10 cellular contexts compared by ENCODE assay signal in the genomic region with DNA sequence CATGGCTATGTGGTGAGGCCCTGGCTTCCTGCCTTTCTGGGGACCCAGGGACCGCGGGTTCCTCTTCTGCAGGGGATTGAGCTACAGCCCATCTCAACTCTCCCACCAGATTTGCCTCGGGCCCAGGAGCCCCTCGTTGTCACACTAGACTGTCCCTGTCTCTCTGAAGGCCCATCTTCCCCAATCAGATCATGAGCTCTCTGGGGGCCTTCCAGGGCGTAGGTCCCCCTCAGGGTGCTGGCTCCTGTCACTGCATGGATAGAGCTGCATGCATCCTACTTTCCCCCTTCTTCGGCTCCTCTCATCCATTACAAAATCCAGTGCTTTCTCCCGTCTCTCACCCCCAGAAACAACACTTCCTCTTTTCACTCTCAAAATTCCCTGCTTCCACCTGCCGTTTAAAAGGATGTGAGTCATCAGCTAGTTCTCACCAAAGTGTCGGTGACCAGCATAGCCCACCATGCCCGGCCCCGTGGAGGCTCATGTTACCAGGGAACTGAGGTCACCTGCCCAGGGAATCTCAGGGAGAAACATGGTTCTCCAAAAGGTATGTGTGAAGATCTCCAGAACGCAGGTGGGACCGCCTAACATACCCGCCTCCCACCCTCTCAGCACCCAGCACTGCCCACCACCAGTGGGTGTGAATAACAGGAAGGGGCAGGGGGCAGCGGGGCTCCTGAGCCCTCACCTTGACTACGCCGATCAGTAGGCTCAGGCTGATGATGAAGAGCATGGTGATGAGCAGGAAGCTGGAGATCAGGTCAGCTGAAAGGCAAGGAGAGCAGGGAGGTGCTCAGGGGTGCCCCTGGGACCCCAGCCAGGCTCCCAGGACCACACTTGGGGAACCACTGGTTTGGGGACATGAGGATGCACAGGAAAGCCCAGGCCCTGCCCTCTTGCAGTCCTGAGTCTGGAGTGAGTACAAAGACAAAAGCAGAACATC. TPM values are rescaled to one million over a fixed set of nuclear protein-coding genes. Genes with fewer than 3 reads are reported as not detected.
A peak's percentile ranks its signal among the peaks of the same experiment; 100 is the strongest.
DNase-seq lines count a peak whose midpoint lies in the region; ATAC-seq lines count a peak whose summit lies in the region.
"Had no signal": no experiment of that assay in that cellular context is flagged by ENCODE, and none has a peak within 500 bp of the region (broad histone marks: within the 10 kb centered on the region; RNA-seq: fewer than 3 reads in every experiment).

No MANE protein-coding gene starts in this region.

- CTCF ChIA-PET in naive thymus-derived CD4-positive, alpha-beta T cell (lab: Charles Lee): interaction anchor here (0.7 to 6.4 kb wide), 5 partner anchors 14 to 60 kb away, joined by 3 to 52 read pairs (median 7); no protein-coding TSS in a partner anchor

- H3K9me3 Mint-ChIP-seq in activated naive CD4-positive, alpha-beta T cell treated with anti-CD3 and anti-CD28 coated beads, Interleukin-2, amount 50 U/mL, for 72 hours: no peaks in the 10 kb centered on the region
- H3K9me3 Mint-ChIP-seq in naive thymus-derived CD4-positive, alpha-beta T cell: peaks cover 0 to 3% (median 0%) of the 10 kb centered on the region in 11 donors

- H3K27me3 ChIP-seq in naive thymus-derived CD4-positive, alpha-beta T cell (ENCODE audit: control insufficient read depth in 2 of 2, insufficient read depth in 2 of 2, low read length in 2 of 2): no peaks in the 10 kb centered on the region

- peaks cover 24 to 54% of the 10 kb centered on the region in 2 donors for H3K36me3 Mint-ChIP-seq in activated naive CD4-positive, alpha-beta T cell treated with anti-CD3 and anti-CD28 coated beads, Interleukin-2, amount 50 U/mL, for 72 hours
- peaks cover 24 to 63% (median 47%) of the 10 kb centered on the region in 5 donors for H3K36me3 Mint-ChIP-seq in naive thymus-derived CD4-positive, alpha-beta T cell

- peaks cover 62 to 67% of the 10 kb centered on the region in 2 donors for H3K4me1 ChIP-seq in naive thymus-derived CD4-positive, alpha-beta T cell (ENCODE audit: control insufficient read depth in 2 of 2, insufficient read depth in 2 of 2, low read length in 2 of 2)

- no peak for ATAC-seq in activated naive CD4-positive, alpha-beta T cell treated with anti-CD3 and anti-CD28 coated beads, Interleukin-2, amount 50 U/mL, for 72 hours
- no peak for ATAC-seq in naive thymus-derived CD4-positive, alpha-beta T cell
- no peak for ATAC-seq in HG03439 (IDR thresholded peaks at IDR 0.05; ENCODE audit: unreplicated experiment)
- no peak for ATAC-seq in HG03442 (IDR thresholded peaks at IDR 0.05; ENCODE audit: unreplicated experiment)
- ATAC-seq: right cardiac atrium had no signal

- H3K27me3 Mint-ChIP-seq in naive thymus-derived CD4-positive, alpha-beta T cell: no peaks in the 10 kb centered on the region

- peaks cover 60 to 91% (median 80%) of the 10 kb centered on the region in 7 donors for H3K4me1 Mint-ChIP-seq in naive thymus-derived CD4-positive, alpha-beta T cell

- H3K4me3 Mint-ChIP-seq in naive thymus-derived CD4-positive, alpha-beta T cell: peak overlapping the region; percentile 48 to 96 (median 70)

- peak overlapping the region; percentile 98 for H3K27ac ChIP-seq in naive thymus-derived CD4-positive, alpha-beta T cell (ENCODE audit: low read depth, low read length)

- H3K36me3 ChIP-seq in naive thymus-derived CD4-positive, alpha-beta T cell (ENCODE audit: control insufficient read depth in 2 of 3, insufficient read depth in 3 of 3, low read length in 3 of 3): peaks cover 48 to 67% (median 53%) of the 10 kb centered on the region in 3 experiments

- no peak overlapping the region for H3K4me3 ChIP-seq in naive thymus-derived CD4-positive, alpha-beta T cell (ENCODE audit: low read length)

- H3K9me3 ChIP-seq in naive thymus-derived CD4-positive, alpha-beta T cell (ENCODE audit: control insufficient read depth in 2 of 3, low read length in 3 of 3): no peaks in the 10 kb centered on the region

- intact Hi-C loops in naive thymus-derived CD4-positive, alpha-beta T cell (cut with micrococcal nuclease): loop anchor here in 1 of 2 donors (10.0 kb wide), 2 partner anchors 324 to 1194 kb away; a partner anchor contains a TSS

- H3K27ac Mint-ChIP-seq in activated naive CD4-positive, alpha-beta T cell treated with anti-CD3 and anti-CD28 coated beads, Interleukin-2, amount 50 U/mL, for 72 hours: peak overlapping the region; percentile 86 to 98
- H3K27ac Mint-ChIP-seq in naive thymus-derived CD4-positive, alpha-beta T cell: peak overlapping the region; percentile 87 to 99 (median 97)

- POLR2A ChIA-PET in naive thymus-derived CD4-positive, alpha-beta T cell (lab: Charles Lee): interaction anchor here (0.7 to 42.4 kb wide), 3 partner anchors 3 to 624 kb away, joined by 3 to 1281 read pairs (median 1281); a partner anchor contains a TSS

- peak; percentile 23 to 25 for DNase-seq in NOMO-1 (lab: John Stamatoyannopoulos, UW; ENCODE audit: unreplicated experiment in 2 of 2)
- no peak for DNase-seq in NOMO-1 treated with dmso at 0.1 percent for 144 hours (lab: John Stamatoyannopoulos, UW; ENCODE audit: unreplicated experiment)
- DNase-seq in Kasumi-1 (lab: John Stamatoyannopoulos, UW): peak; percentile 88 to 89
- DNase-seq in activated naive CD4-positive, alpha-beta T cell treated with anti-CD3 and anti-CD28 coated beads, Interleukin-2, amount 50 U/mL, for 72 hours (ENCODE audit: low spot score in 2 of 2): no peak
- no peak for DNase-seq in naive thymus-derived CD4-positive, alpha-beta T cell
- DNase-seq in NCI-H2081 treated with DMSO at 0.1 percent for 48 hours (lab: John Stamatoyannopoulos, UW): no peak
- DNase-seq: activated CD8-positive, alpha-beta memory T cell treated with anti-CD3 and anti-CD28 coated beads, Interleukin-2, amount 50 U/mL, for 48 hours had no signal

RNA-seq across cellular contexts. Expression of a gene that starts 16.4 kb away (rescaled TPM):
- 100 to 1,000 TPM; 248 to 298 TPM for total RNA-seq in activated naive CD4-positive, alpha-beta T cell treated with anti-CD3 and anti-CD28 coated beads, Interleukin-2, amount 50 U/mL, for 72 hours
- total RNA-seq in naive thymus-derived CD4-positive, alpha-beta T cell: 100 to 1,000 TPM; 464 to 783 (median 647) TPM
- polyA plus RNA-seq in naive thymus-derived CD4-positive, alpha-beta T cell: 100 to 1,000 TPM; 551 to 556 TPM

RNA-seq across cellular contexts. Expression of a gene that starts 17.8 kb away (rescaled TPM):
- under 1 TPM; 0.31 to 0.66 TPM for total RNA-seq in activated naive CD4-positive, alpha-beta T cell treated with anti-CD3 and anti-CD28 coated beads, Interleukin-2, amount 50 U/mL, for 72 hours
- 1 to 10 TPM in 2 of 5 experiments, under 1 TPM in 3; 0.08 to 3.6 (median 0.22) TPM for total RNA-seq in naive thymus-derived CD4-positive, alpha-beta T cell
- not detected for polyA plus RNA-seq in naive thymus-derived CD4-positive, alpha-beta T cell
- total RNA-seq: right cardiac atrium had no signal

Comparison
In these comparisons a context has a peak if more than half of its experiments do, and no peak if none do; other contexts are left out.
1. DNase-seq: peak in NOMO-1 (2 of 2) and Kasumi-1 (2 of 2); none in NOMO-1 treated with dmso at 0.1 percent for 144 hours (single experiment), activated naive CD4-positive, alpha-beta T cell treated with anti-CD3 and anti-CD28 coated beads, Interleukin-2, amount 50 U/mL, for 72 hours (0 of 2), naive thymus-derived CD4-positive, alpha-beta T cell (0 of 9) and NCI-H2081 treated with DMSO at 0.1 percent for 48 hours (single experiment).